In genomic region chr12:75722714-75723200, GRCh38 we compare ENCODE assay signal across 9 cellular contexts.
A peak's percentile ranks its signal among the peaks of the same experiment; 100 is the strongest.
DNase-seq lines count a peak whose midpoint lies in the region; ATAC-seq and TF ChIP-seq lines count a peak whose summit lies in the region.
"Had no signal": no experiment of that assay in that cellular context is flagged by ENCODE, and none has a peak within 500 bp of the region (broad histone marks: within the 10 kb centered on the region; RNA-seq: fewer than 3 reads in every experiment).

No MANE protein-coding gene starts in this region.

- in situ Hi-C loops in Caki2 (cut with HindIII; ENCODE audit: low pct_unique_long_range_greater_than_20kb, low sequenced_read_pairs): no loop called here

- H3K27ac Mint-ChIP-seq in MCF 10A (ENCODE audit: low read depth, unreplicated experiment): peak overlapping the region; percentile 94

- H2AFZ ChIP-seq in SK-N-SH (ENCODE audit: low read depth): peak overlapping the region; percentile 65

- peaks cover 37% of the 10 kb centered on the region for H3F3A ChIP-seq in SK-N-SH (replicated peaks; ENCODE audit: insufficient read depth)

- DNase-seq in Caki2 (ENCODE audit: low read depth) (peak; percentile 73), SK-N-SH (no peak), MCF 10A (ENCODE audit: unreplicated experiment) (peak; percentile 92), left kidney (ENCODE audit: low read depth, low spot score) (peak; percentile 25), NCI-H187 treated with DMSO at 0.1 percent for 48 hours (lab: John Stamatoyannopoulos, UW) (no peak)
- DNase-seq in stimulated activated CD8-positive, alpha-beta memory T cell treated with anti-CD3 and anti-CD28 coated beads, Interleukin-15, amount 100 ng/mL, for 4 hours (ENCODE audit: low read depth in 2 of 2): peak; percentile 6 to 27

- no peaks in the 10 kb centered on the region for H4K20me1 ChIP-seq in SK-N-SH (ENCODE audit: insufficient read depth)

- H3K79me2 ChIP-seq in SK-N-SH (ENCODE audit: insufficient read depth): no peaks in the 10 kb centered on the region

- no peak for TF ChIP-seq CTCF in SK-N-SH (IDR thresholded peaks at IDR 0.05)
- TF ChIP-seq CTCF in MCF 10A (IDR thresholded peaks at IDR 0.05; ENCODE audit: unreplicated experiment): no peak

- no peaks in the 10 kb centered on the region for H3K36me3 Mint-ChIP-seq in MCF 10A (ENCODE audit: insufficient read depth, unreplicated experiment)

- H3K9ac ChIP-seq in SK-N-SH: peak overlapping the region; percentile 36; the same call in 1 of the 2 replicates

- H3K4me1 Mint-ChIP-seq in MCF 10A (ENCODE audit: insufficient read depth, unreplicated experiment): peaks cover 49% of the 10 kb centered on the region

- no TSS peak for BruUV-seq in MCF 10A (replicated peaks; lab: Mats Ljungman, UMichigan)

- intact Hi-C loops in MCF 10A (cut with micrococcal nuclease): loop anchor here (5.0 to 10.0 kb wide), 3 partner anchors 98 to 420 kb away; partner anchors contain the start of gene PHLDA1

- no peak for TF ChIP-seq RAD21 in SK-N-SH (IDR thresholded peaks at IDR 0.05; ENCODE audit: low read length)

- H3K36me3 ChIP-seq in SK-N-SH (replicated peaks in 1 of 2; ENCODE audit: control insufficient read depth in 1 of 2, insufficient read depth in 2 of 2, low read length in 1 of 2): no peaks in the 10 kb centered on the region

- peak; percentile 91 for ATAC-seq in GM19438 (IDR thresholded peaks at IDR 0.05; ENCODE audit: low read depth, unreplicated experiment)
- ATAC-seq in HG03571 (IDR thresholded peaks at IDR 0.05; ENCODE audit: unreplicated experiment): peak; percentile 87

- H3K4me3 ChIP-seq in SK-N-SH (ENCODE audit: low read depth in 2 of 2, low read length in 1 of 2): no peak overlapping the region

- CTCF ChIA-PET in SK-N-SH (lab: Yijun Ruan, JAX): no interaction called here
- CTCF ChIA-PET in MCF 10A (lab: Yijun Ruan, JAX): no interaction called here

- peak overlapping the region; percentile 32; the same call in 1 of the 2 replicates for H3K4me2 ChIP-seq in SK-N-SH

- H3K9me3 Mint-ChIP-seq in MCF 10A (ENCODE audit: unreplicated experiment): no peaks in the 10 kb centered on the region

- TF ChIP-seq EP300 in SK-N-SH (IDR thresholded peaks at IDR 0.05; ENCODE audit: borderline replicate concordance in 1 of 2, low read depth in 1 of 2, low read length in 1 of 2): peak; percentile 57 to 90; a peak in 3 of 4 replicates

- WGBS in SK-N-SH (ENCODE audit: low lambda C conversion rate): 7% methylated on average over 5 of the region's 5 CpGs

- no peaks in the 10 kb centered on the region for H3K27me3 Mint-ChIP-seq in MCF 10A (ENCODE audit: insufficient read depth, unreplicated experiment)

- peak overlapping the region; percentile 5 for H3K4me3 Mint-ChIP-seq in MCF 10A (ENCODE audit: unreplicated experiment)

- H3K27me3 ChIP-seq in SK-N-SH (ENCODE audit: insufficient read depth): no peaks in the 10 kb centered on the region

- peaks cover 24 to 52% of the 10 kb centered on the region in 2 experiments for H3K4me1 ChIP-seq in SK-N-SH (ENCODE audit: control insufficient read depth in 1 of 2, insufficient read depth in 2 of 2, low read depth in 1 of 2, low read length in 1 of 2)

- POLR2A ChIA-PET in SK-N-SH (lab: Yijun Ruan, JAX) (no interaction called here), MCF 10A (lab: Yijun Ruan, JAX) (interaction anchor here (0.6 to 2.0 kb wide), 2 partner anchors 140 to 212 kb away, joined by 3 to 6 read pairs; no protein-coding TSS in a partner anchor)

- no peaks in the 10 kb centered on the region for H3K9me3 ChIP-seq in SK-N-SH

- H3K9me2 ChIP-seq in SK-N-SH: no peaks in the 10 kb centered on the region

- H3K27ac ChIP-seq in SK-N-SH (ENCODE audit: low read depth in 2 of 2, low read length in 1 of 2): peak overlapping the region; percentile 86 to 91; a peak in 3 of 4 replicates
- H3K27ac ChIP-seq: VCaP had no signal

TF ChIP-seq in SK-N-SH, 30 proteins besides CTCF, POLR2A, EP300 and RAD21:
- peak; percentile 98 for TF ChIP-seq MAX (IDR thresholded peaks at IDR 0.05; ENCODE audit: low read depth)
- no peak for TF ChIP-seq ELF1 (IDR thresholded peaks at IDR 0.05)
- no peak for TF ChIP-seq TAF1 (IDR thresholded peaks at IDR 0.05; ENCODE audit: borderline replicate concordance, low read depth, low read length)
- no peak for TF ChIP-seq GABPA (IDR thresholded peaks at IDR 0.05; ENCODE audit: low read depth)
- peak; percentile 90 for TF ChIP-seq PBX3 (IDR thresholded peaks at IDR 0.05)
- peak; percentile 97 for TF ChIP-seq TCF12 (IDR thresholded peaks at IDR 0.05)
- TF ChIP-seq NRF1 (IDR thresholded peaks at IDR 0.05; ENCODE audit: low read depth, low read length): no peak
- peak; percentile 97 for TF ChIP-seq NFIC (IDR thresholded peaks at IDR 0.05; ENCODE audit: borderline replicate concordance)
- peak; percentile 70; the same call in 1 of the 2 replicates for TF ChIP-seq TEAD4 (IDR thresholded peaks at IDR 0.05; ENCODE audit: borderline replicate concordance, insufficient read depth)
- TF ChIP-seq RXRA (IDR thresholded peaks at IDR 0.05; ENCODE audit: borderline replicate concordance, low read depth): peak; percentile 57; the same call in 1 of the 2 replicates
- peak; percentile 98 for TF ChIP-seq JUND (IDR thresholded peaks at IDR 0.05)
- TF ChIP-seq YY1 (IDR thresholded peaks at IDR 0.05; ENCODE audit: low read depth): 0 out of 2 replicates have a peak, but pooled peaks have one; percentile 25
- peak; percentile 62; the same call in 1 of the 2 replicates for TF ChIP-seq USF1 (IDR thresholded peaks at IDR 0.05; ENCODE audit: borderline replicate concordance, low read depth)
- TF ChIP-seq POLR2AphosphoS5 (IDR thresholded peaks at IDR 0.05; ENCODE audit: low read depth, low read length): peak; percentile 52; the same call in 1 of the 2 replicates
- peak; percentile 95 for TF ChIP-seq FOSL2 (IDR thresholded peaks at IDR 0.05; ENCODE audit: borderline replicate concordance, low read depth)
- peak; percentile 61; the same call in 1 of the 2 replicates for TF ChIP-seq FOXM1 (IDR thresholded peaks at IDR 0.05; ENCODE audit: low read depth)

Comparison
In these comparisons a context has a peak if more than half of its experiments do, and no peak if none do; other contexts are left out.
1. DNase-seq: peak in Caki2 (single experiment), MCF 10A (single experiment), left kidney (single experiment) and stimulated activated CD8-positive, alpha-beta memory T cell treated with anti-CD3 and anti-CD28 coated beads, Interleukin-15, amount 100 ng/mL, for 4 hours (2 of 2); none in SK-N-SH (single experiment) and NCI-H187 treated with DMSO at 0.1 percent for 48 hours (single experiment).